In genomic region chr2:152016175-152017120, GRCh38 we compare ENCODE assay signal across 1 cellular context.
TF ChIP-seq lines count a peak whose summit lies in the region.

No MANE protein-coding gene starts in this region.

TF ChIP-seq in HepG2, 621 proteins besides CTCF, POLR2A, EP300 and RAD21 (continued from another document and continues in another):
- TF ChIP-seq ZNF687 (CRISPR knock-in tag; IDR thresholded peaks at IDR 0.05) (no peak), ZNF513 (CRISPR knock-in tag; conservative IDR thresholded peaks at IDR 0.05) (no peak), FLYWCH1 (CRISPR knock-in tag; IDR thresholded peaks at IDR 0.05) (no peak), SIN3A (IDR thresholded peaks at IDR 0.05; ENCODE audit: borderline replicate concordance, low read depth, low read length) (no peak), PRPF4 (IDR thresholded peaks at IDR 0.05; ENCODE audit: low read depth, low read length, poor library complexity, severe bottlenecking) (no peak), ZNF556 (CRISPR knock-in tag; IDR thresholded peaks at IDR 0.05; ENCODE audit: borderline replicate concordance) (no peak), SOX13 (IDR thresholded peaks at IDR 0.05) (no peak), SOX13 (CRISPR knock-in tag; conservative IDR thresholded peaks at IDR 0.05 in 1 of 2, IDR thresholded peaks at IDR 0.05 in 1 of 2) (peak in 1 of 2 experiments; percentile 79; a peak in 2 of 4 replicates), KDM5A (IDR thresholded peaks at IDR 0.05; ENCODE audit: borderline replicate concordance, low read length) (no peak), PHF5A (CRISPR knock-in tag; IDR thresholded peaks at IDR 0.05; ENCODE audit: low read depth, unreplicated experiment) (no peak), PRMT3 (CRISPR knock-in tag; IDR thresholded peaks at IDR 0.05; ENCODE audit: borderline replicate concordance, low read depth) (no peak), ZFAT (CRISPR knock-in tag; conservative IDR thresholded peaks at IDR 0.05) (no peak), KMT2B (CRISPR knock-in tag; IDR thresholded peaks at IDR 0.05) (no peak), ZNF672 (CRISPR knock-in tag; IDR thresholded peaks at IDR 0.05) (no peak), PRDM10 (CRISPR knock-in tag; IDR thresholded peaks at IDR 0.05; ENCODE audit: low read depth) (no peak), KLF11 (CRISPR knock-in tag; IDR thresholded peaks at IDR 0.05) (no peak), ZNF569 (CRISPR knock-in tag; IDR thresholded peaks at IDR 0.05; ENCODE audit: borderline replicate concordance) (no peak), HCFC1 (IDR thresholded peaks at IDR 0.05; ENCODE audit: low read depth, low read length) (no peak), PAX8 (CRISPR knock-in tag; IDR thresholded peaks at IDR 0.05; ENCODE audit: borderline replicate concordance) (no peak), ZNF580 (CRISPR knock-in tag; IDR thresholded peaks at IDR 0.05; ENCODE audit: borderline replicate concordance, low read depth) (no peak), ZNF629 (CRISPR knock-in tag; conservative IDR thresholded peaks at IDR 0.05) (no peak), E2F2 (CRISPR knock-in tag; IDR thresholded peaks at IDR 0.05; ENCODE audit: borderline replicate concordance) (no peak), ZFP90 (CRISPR knock-in tag; IDR thresholded peaks at IDR 0.05; ENCODE audit: borderline replicate concordance) (no peak), MYC (CRISPR knock-in tag; IDR thresholded peaks at IDR 0.05; ENCODE audit: borderline replicate concordance) (no peak), BHLHE40 (IDR thresholded peaks at IDR 0.05; ENCODE audit: low read length) (peak; percentile 92), PCBP1 (IDR thresholded peaks at IDR 0.05; ENCODE audit: borderline replicate concordance, low read depth, low read length) (no peak), ZBTB7B (CRISPR knock-in tag; IDR thresholded peaks at IDR 0.05) (no peak), FOXM1 (CRISPR knock-in tag; IDR thresholded peaks at IDR 0.05) (no peak), ZNF224 (CRISPR knock-in tag; IDR thresholded peaks at IDR 0.05) (no peak), BCLAF1 (IDR thresholded peaks at IDR 0.05) (no peak), SOX5 (CRISPR knock-in tag; IDR thresholded peaks at IDR 0.05; ENCODE audit: borderline replicate concordance) (peak; percentile 56; the same call in 1 of the 2 replicates), ZBTB4 (CRISPR knock-in tag; IDR thresholded peaks at IDR 0.05; ENCODE audit: borderline replicate concordance) (no peak), FOSL2 (CRISPR knock-in tag; IDR thresholded peaks at IDR 0.05) (peak; percentile 69), ZMAT3 (CRISPR knock-in tag; conservative IDR thresholded peaks at IDR 0.05) (no peak), RBAK (CRISPR knock-in tag; IDR thresholded peaks at IDR 0.05) (peak; percentile 96), CREM (IDR thresholded peaks at IDR 0.05) (peak; percentile 22; the same call in 1 of the 2 replicates), CREM (CRISPR knock-in tag; IDR thresholded peaks at IDR 0.05) (no peak), KDM4B (CRISPR knock-in tag; IDR thresholded peaks at IDR 0.05) (no peak), THYN1 (CRISPR knock-in tag; IDR thresholded peaks at IDR 0.05; ENCODE audit: borderline replicate concordance, low read depth) (no peak), ZNF782 (CRISPR knock-in tag; IDR thresholded peaks at IDR 0.05; ENCODE audit: borderline replicate concordance) (no peak), ZSCAN25 (CRISPR knock-in tag; IDR thresholded peaks at IDR 0.05) (no peak), POGK (CRISPR knock-in tag; conservative IDR thresholded peaks at IDR 0.05) (no peak), ZNF30 (CRISPR knock-in tag; IDR thresholded peaks at IDR 0.05) (no peak), REL (CRISPR knock-in tag; conservative IDR thresholded peaks at IDR 0.05) (no peak), FOSL1 (CRISPR knock-in tag; IDR thresholded peaks at IDR 0.05; ENCODE audit: borderline replicate concordance) (no peak), ZSCAN20 (CRISPR knock-in tag; IDR thresholded peaks at IDR 0.05; ENCODE audit: borderline replicate concordance) (no peak), TEF (CRISPR knock-in tag; IDR thresholded peaks at IDR 0.05) (no peak), TBP (CRISPR knock-in tag; IDR thresholded peaks at IDR 0.05) (no peak)
